In genomic region chr12:120229583-120230325, GRCh38 we compare ENCODE assay signal across 8 cellular contexts. TPM values are rescaled to one million over a fixed set of nuclear protein-coding genes. Genes with fewer than 3 reads are reported as not detected.
DNase-seq lines count a peak whose midpoint lies in the region; ATAC-seq and TF ChIP-seq lines count a peak whose summit lies in the region.

No MANE protein-coding gene starts in this region.

- no peaks in the 10 kb centered on the region for H3K27me3 ChIP-seq in duodenal mucosa (ENCODE audit: control insufficient read depth in 1 of 2, insufficient read depth in 2 of 2, low read length in 2 of 2)

- no peak for ATAC-seq in naive thymus-derived CD8-positive, alpha-beta T cell
- ATAC-seq in HG02678 (IDR thresholded peaks at IDR 0.05; ENCODE audit: unreplicated experiment): no peak

- no peaks in the 10 kb centered on the region for H3K27me3 Mint-ChIP-seq in naive thymus-derived CD8-positive, alpha-beta T cell

- H3K36me3 ChIP-seq in duodenal mucosa (ENCODE audit: control insufficient read depth in 1 of 2, insufficient read depth in 2 of 2, low read length in 2 of 2): no peaks in the 10 kb centered on the region

- DNase-seq in NCI-H82 (lab: John Stamatoyannopoulos, UW) (peak; percentile 78), hippocampal formation (lab: John Stamatoyannopoulos, UW) (no peak), AG08395 (ENCODE audit: low spot score) (no peak), SHP77 treated with DMSO at 0.1 percent for 48 hours (lab: John Stamatoyannopoulos, UW) (no peak)
- DNase-seq in naive thymus-derived CD8-positive, alpha-beta T cell: no peak

- peak overlapping the region; percentile 47 to 95 (median 74) for H3K27ac Mint-ChIP-seq in naive thymus-derived CD8-positive, alpha-beta T cell

- peaks cover 89 to 97% of the 10 kb centered on the region in 2 donors for H3K4me1 ChIP-seq in duodenal mucosa (ENCODE audit: control insufficient read depth in 1 of 2, insufficient read depth in 2 of 2, low read length in 2 of 2)

- H3K27ac ChIP-seq in C4-2B (peak overlapping the region; percentile 78), duodenal mucosa (ENCODE audit: low read depth, low read length) (peak overlapping the region; percentile 89)

- H3K9me3 Mint-ChIP-seq in naive thymus-derived CD8-positive, alpha-beta T cell: no peaks in the 10 kb centered on the region

- H3K9me3 ChIP-seq in duodenal mucosa (ENCODE audit: control insufficient read depth in 1 of 2, low read length in 2 of 2): no peaks in the 10 kb centered on the region

- TF ChIP-seq CTCF in C4-2B (conservative IDR thresholded peaks at IDR 0.05): no peak

- POLR2A ChIA-PET in naive thymus-derived CD8-positive, alpha-beta T cell (lab: Charles Lee): interaction anchor here (0.6 to 10.4 kb wide), 10 partner anchors 8 to 219 kb away, joined by 3 to 211 read pairs (median 10); partner anchors contain the start of genes PXN, RNU4-1, RNU4-2 and RPLP0

- H3K9ac ChIP-seq in duodenal mucosa (ENCODE audit: low read depth in 1 of 2, low read length in 2 of 2): peak overlapping the region; percentile 52 to 56

- peak overlapping the region; percentile 40 to 45 for H3K4me3 ChIP-seq in duodenal mucosa (ENCODE audit: low read depth in 1 of 2, low read length in 2 of 2)

- peaks cover 0 to 4% (median 0%) of the 10 kb centered on the region in 3 donors for H3K36me3 Mint-ChIP-seq in naive thymus-derived CD8-positive, alpha-beta T cell

- peak overlapping the region in 5 of 10 donors; percentile 13 to 76 (median 43) for H3K4me3 Mint-ChIP-seq in naive thymus-derived CD8-positive, alpha-beta T cell

- peaks cover 44 to 99% (median 92%) of the 10 kb centered on the region in 4 donors for H3K4me1 Mint-ChIP-seq in naive thymus-derived CD8-positive, alpha-beta T cell

RNA-seq across cellular contexts. Expression of gene RPLP0, which starts 28.8 kb away (rescaled TPM):
- 1,000 to 10,000 TPM; 1,511 to 1,568 TPM for total RNA-seq in naive thymus-derived CD8-positive, alpha-beta T cell
- 1,000 to 10,000 TPM; 1,821 to 2,320 (median 1,964) TPM for polyA plus RNA-seq in naive thymus-derived CD8-positive, alpha-beta T cell

RNA-seq across cellular contexts. Expression of gene GCN1, which starts 35.2 kb away (rescaled TPM):
- 100 to 1,000 TPM; 132 to 133 TPM for total RNA-seq in naive thymus-derived CD8-positive, alpha-beta T cell
- polyA plus RNA-seq in naive thymus-derived CD8-positive, alpha-beta T cell: 10 to 100 TPM; 14.9 to 28.3 (median 23.8) TPM

RNA-seq across cellular contexts. Expression of gene PXN, which starts 35.8 kb away (rescaled TPM):
- 10 to 100 TPM; 93.9 to 96.6 TPM for total RNA-seq in naive thymus-derived CD8-positive, alpha-beta T cell
- polyA plus RNA-seq in naive thymus-derived CD8-positive, alpha-beta T cell: 10 to 100 TPM; 64.3 to 95.6 (median 80.4) TPM
